In genomic region chr19:49585023-49585422, GRCh38 we compare ENCODE assay signal across 2 cellular contexts.
A peak's percentile ranks its signal among the peaks of the same experiment; 100 is the strongest.
TF ChIP-seq lines count a peak whose summit lies in the region.

No MANE protein-coding gene starts in this region.

TF ChIP-seq in GM12878, 131 proteins besides CTCF, POLR2A, EP300 and RAD21:
- no peak for TF ChIP-seq REST (IDR thresholded peaks at IDR 0.05; ENCODE audit: low read depth, low read length)
- TF ChIP-seq BMI1 (IDR thresholded peaks at IDR 0.05; ENCODE audit: borderline replicate concordance) = 0 out of 2 replicates have a peak, but pooled peaks have one; percentile 46

TF ChIP-seq in neural cell, 6 proteins besides CTCF, POLR2A, EP300 and RAD21:
- TF ChIP-seq MXI1 (conservative IDR thresholded peaks at IDR 0.05; ENCODE audit: poor library complexity, severe bottlenecking) = peak; percentile 74
- peak; percentile 53 for TF ChIP-seq POLR2AphosphoS5 (IDR thresholded peaks at IDR 0.05)
- TF ChIP-seq SMC3 (conservative IDR thresholded peaks at IDR 0.05; ENCODE audit: poor library complexity) = peak; percentile 47
- TF ChIP-seq REST (IDR thresholded peaks at IDR 0.05; ENCODE audit: borderline replicate concordance) = peak; percentile 61
- TF ChIP-seq EZH2 (IDR thresholded peaks at IDR 0.05; ENCODE audit: borderline replicate concordance, insufficient read depth, low read length, poor library complexity, severe bottlenecking) = no peak
